In genomic region chr6:16930432-16930831, GRCh38 we compare ENCODE assay signal across 33 cellular contexts.
"Had no signal": no experiment of that assay in that cellular context is flagged by ENCODE, and none has a peak within 500 bp of the region (broad histone marks: within the 10 kb centered on the region; RNA-seq: fewer than 3 reads in every experiment).

No MANE protein-coding gene starts in this region.

- H3K9me3 Mint-ChIP-seq: activated CD4-positive, alpha-beta memory T cell treated with anti-CD3 and anti-CD28 coated beads, Interleukin-2, amount 10 ng/mL, durations not matched to agents 7 days and 5 days; activated T-helper 17 cell treated with anti-CD3 and anti-CD28 coated beads, Interleukin-2, amount 50 U/mL, for 72 hours had no signal

- H3K9me3 ChIP-seq: ascending aorta, Peyer's patch had no signal

- H3K27ac ChIP-seq: ascending aorta, Peyer's patch, WERI-Rb-1 had no signal

- H3K27me3 ChIP-seq: ascending aorta, Peyer's patch had no signal

- H3K4me1 ChIP-seq: ascending aorta, Peyer's patch had no signal

- H3K4me3 ChIP-seq: ascending aorta, Peyer's patch had no signal

- H3K36me3 ChIP-seq: ascending aorta, Peyer's patch, WERI-Rb-1 had no signal

- H3K4me3 Mint-ChIP-seq: activated CD4-positive, alpha-beta memory T cell treated with anti-CD3 and anti-CD28 coated beads, Interleukin-2, amount 10 ng/mL, durations not matched to agents 7 days and 5 days; activated CD8-positive, alpha-beta memory T cell treated with anti-CD3 and anti-CD28 coated beads, Interleukin-2, amount 10 ng/mL, durations not matched to agents 7 days and 5 days; activated naive CD8-positive, alpha-beta T cell treated with anti-CD3 and anti-CD28 coated beads for 36 hours; activated T-cell treated with anti-CD3 and anti-CD28 coated beads, Interleukin-2, amount 50 U/mL, for 72 hours; activated T-helper 17 cell treated with anti-CD3 and anti-CD28 coated beads, Interleukin-2, amount 50 U/mL, for 72 hours had no signal

- H3K4me1 Mint-ChIP-seq: activated CD4-positive, alpha-beta memory T cell treated with anti-CD3 and anti-CD28 coated beads, Interleukin-2, amount 10 ng/mL, durations not matched to agents 7 days and 5 days; activated CD8-positive, alpha-beta memory T cell treated with anti-CD3 and anti-CD28 coated beads, Interleukin-2, amount 10 ng/mL, durations not matched to agents 7 days and 5 days; activated naive CD8-positive, alpha-beta T cell treated with anti-CD3 and anti-CD28 coated beads for 36 hours; activated T-helper 17 cell treated with anti-CD3 and anti-CD28 coated beads, Interleukin-2, amount 50 U/mL, for 72 hours had no signal

- H3K27ac Mint-ChIP-seq: activated CD4-positive, alpha-beta memory T cell treated with anti-CD3 and anti-CD28 coated beads, Interleukin-2, amount 10 ng/mL, durations not matched to agents 7 days and 5 days; activated CD8-positive, alpha-beta memory T cell treated with anti-CD3 and anti-CD28 coated beads, Interleukin-2, amount 10 ng/mL, durations not matched to agents 7 days and 5 days; activated naive CD8-positive, alpha-beta T cell treated with anti-CD3 and anti-CD28 coated beads for 36 hours; activated T-cell treated with anti-CD3 and anti-CD28 coated beads, Interleukin-2, amount 50 U/mL, for 72 hours; activated T-helper 17 cell treated with anti-CD3 and anti-CD28 coated beads, Interleukin-2, amount 50 U/mL, for 72 hours had no signal

- ATAC-seq: activated CD8-positive, alpha-beta memory T cell treated with anti-CD3 and anti-CD28 coated beads, Interleukin-2, amount 10 ng/mL, durations not matched to agents 7 days and 5 days; activated T-cell treated with anti-CD3 and anti-CD28 coated beads, Interleukin-2, amount 50 U/mL, for 72 hours; activated T-helper 17 cell treated with anti-CD3 and anti-CD28 coated beads, Interleukin-2, amount 50 U/mL, for 72 hours; PC-3 had no signal

- H3K36me3 Mint-ChIP-seq: activated CD8-positive, alpha-beta memory T cell treated with anti-CD3 and anti-CD28 coated beads, Interleukin-2, amount 10 ng/mL, durations not matched to agents 7 days and 5 days; activated naive CD8-positive, alpha-beta T cell treated with anti-CD3 and anti-CD28 coated beads for 36 hours had no signal

- DNase-seq: activated CD4-positive, alpha-beta memory T cell treated with anti-CD3 and anti-CD28 coated beads, Interleukin-2, amount 10 ng/mL, durations not matched to agents 7 days and 5 days; activated CD4-positive, alpha-beta T cell treated with anti-CD3 and anti-CD28 coated beads for 1 hour; activated CD4-positive, alpha-beta T cell treated with anti-CD3 and anti-CD28 coated beads for 48 hours; activated CD4-positive, CD25-positive, alpha-beta regulatory T cell; activated CD8-positive, alpha-beta memory T cell treated with anti-CD3 and anti-CD28 coated beads for 24 hours; activated CD8-positive, alpha-beta memory T cell treated with anti-CD3 and anti-CD28 coated beads, Interleukin-2, amount 10 ng/mL, durations not matched to agents 7 days and 5 days; activated CD8-positive, alpha-beta memory T cell treated with anti-CD3 and anti-CD28 coated beads, Interleukin-2, amount 50 U/mL, for 48 hours; activated effector memory CD4-positive, alpha-beta T cell treated with anti-CD3 and anti-CD28 coated beads, Interleukin-2, amount 50 U/mL, for 16 hours; activated naive CD4-positive, alpha-beta T cell; activated naive CD4-positive, alpha-beta T cell treated with anti-CD3 and anti-CD28 coated beads, Interleukin-2, amount 50 U/mL, for 16 hours; activated naive CD8-positive, alpha-beta T cell treated with anti-CD3 and anti-CD28 coated beads for 36 hours; activated T-cell treated with anti-CD3 and anti-CD28 coated beads, Interleukin-2, amount 50 U/mL, for 1 hour; activated T-cell treated with anti-CD3 and anti-CD28 coated beads, Interleukin-2, amount 50 U/mL, for 72 hours; amygdala; Kasumi-1; MM.1S; MV-4-11; NCI-H1092; NCI-H1436 treated with DMSO at 0.1 percent for 48 hours; NCI-H1694 treated with DMSO at 0.1 percent for 48 hours; NCI-H2029; NCI-H510A; NCI-H526; NCI-H748 treated with DMSO at 0.1 percent for 48 hours; NK-92 treated with Interleukin-12 subunit alpha and Interleukin-12 subunit beta, amount 100 ng/mL, for 24 hours; Peyer's patch; RPMI8226; SHP77 treated with DMSO at 0.1 percent for 48 hours; T1000; WERI-Rb-1 had no signal
